21 cellular contexts compared by ENCODE assay signal in genomic region chr10:133465950-133466474, GRCh38. TPM values are rescaled to one million over a fixed set of nuclear protein-coding genes. Genes with fewer than 3 reads are reported as not detected.
"Had no signal": no experiment of that assay in that cellular context is flagged by ENCODE, and none has a peak within 500 bp of the region (broad histone marks: within the 10 kb centered on the region; RNA-seq: fewer than 3 reads in every experiment).

No MANE protein-coding gene starts in this region.

- H3K36me3 Mint-ChIP-seq: neural progenitor cell had no signal

- H3K4me3 Mint-ChIP-seq: activated B cell treated with CpG ODN at 0.5 μM for 24 hours; activated naive CD8-positive, alpha-beta T cell; naive thymus-derived CD8-positive, alpha-beta T cell; neural progenitor cell had no signal

- H3K27me3 ChIP-seq: adrenal gland, neural progenitor cell had no signal

- H3K27ac Mint-ChIP-seq: activated B cell treated with CpG ODN at 0.5 μM for 24 hours; activated naive CD8-positive, alpha-beta T cell; neural progenitor cell had no signal

- H3K36me3 ChIP-seq: adrenal gland, heart right ventricle, lower lobe of right lung, neural progenitor cell, prostate gland had no signal

- H3K4me1 ChIP-seq: adrenal gland, heart right ventricle, lower lobe of right lung, neural progenitor cell, prostate gland, spleen had no signal

- H3K27ac ChIP-seq: adrenal gland, epithelial cell of prostate, heart right ventricle, lower lobe of right lung, neural progenitor cell, prostate gland, spleen had no signal

- H3K4me1 Mint-ChIP-seq: activated B cell treated with CpG ODN at 0.5 μM for 24 hours; naive thymus-derived CD8-positive, alpha-beta T cell; neural progenitor cell had no signal

- DNase-seq: activated B cell treated with CpG ODN at 0.5 μM for 24 hours; activated CD4-positive, alpha-beta T cell treated with anti-CD3 and anti-CD28 coated beads for 48 hours; activated naive CD4-positive, alpha-beta T cell; activated T-cell treated with anti-CD3 and anti-CD28 coated beads, Interleukin-2, amount 50 U/mL, for 1 hour; adrenal gland; central memory CD4-positive, alpha-beta T cell; heart right ventricle; islet precursor cell; left colon; lower lobe of right lung; naive thymus-derived CD8-positive, alpha-beta T cell; spleen; stimulated activated CD4-positive, alpha-beta T cell treated with anti-CD3 and anti-CD28 coated beads, Interleukin-4, amount 100 ng/mL, for 1 hour; stimulated activated naive CD4-positive, alpha-beta T cell treated with Interleukin-2 at 50 U/mL for 16 hours; T1000 had no signal

- H3K4me3 ChIP-seq: adrenal gland, heart right ventricle, lower lobe of right lung, neural progenitor cell, prostate gland, spleen had no signal

- ATAC-seq: heart right ventricle; left colon; naive thymus-derived CD8-positive, alpha-beta T cell had no signal

- H3K27me3 Mint-ChIP-seq: activated B cell treated with CpG ODN at 0.5 μM for 24 hours; activated naive CD8-positive, alpha-beta T cell; naive thymus-derived CD8-positive, alpha-beta T cell had no signal

- H3K9me3 ChIP-seq: adrenal gland, lower lobe of right lung, prostate gland had no signal

RNA-seq across cellular contexts. Expression of gene SPRN, which starts 41.6 kb away (rescaled TPM):
- total RNA-seq: activated B cell treated with CpG ODN at 0.5 μM for 24 hours; left colon; lower lobe of right lung; naive thymus-derived CD8-positive, alpha-beta T cell; omental fat pad; T-helper 1 cell treated with Interleukin-12 subunit alpha and Interleukin-12 subunit beta and Interleukin-4 antibody, amounts not matched to agents 30 ng/mL and 1 ng/mL, for 36 hours had no signal
